17 cellular contexts compared by ENCODE assay signal in genomic region chr1:12565966-12566352, GRCh38. TPM values are rescaled to one million over a fixed set of nuclear protein-coding genes. Genes with fewer than 3 reads are reported as not detected.
A peak's percentile ranks its signal among the peaks of the same experiment; 100 is the strongest.
DNase-seq lines count a peak whose midpoint lies in the region; ATAC-seq and TF ChIP-seq lines count a peak whose summit lies in the region.
"Had no signal": no experiment of that assay in that cellular context is flagged by ENCODE, and none has a peak within 500 bp of the region (broad histone marks: within the 10 kb centered on the region; RNA-seq: fewer than 3 reads in every experiment).

No MANE protein-coding gene starts in this region.

- H3K9me3 ChIP-seq in gastrocnemius medialis: no peaks in the 10 kb centered on the region

- in situ Hi-C loops in gastrocnemius medialis (cut with MboI; ENCODE audit: low sequenced_read_pairs in 4 of 4): no loop called here

- H3K27ac ChIP-seq in gastrocnemius medialis: peak overlapping the region; percentile 51 to 67 (median 60)
- H3K27ac ChIP-seq: adrenal gland, RWPE1 had no signal

- no peak overlapping the region for H3K4me3 Mint-ChIP-seq in stimulated activated effector memory CD8-positive, alpha-beta T cell treated with anti-CD3 and anti-CD28 coated beads, Interleukin-12 subunit alpha, Interleukin-12 subunit beta, amount 100 ng/mL, for 72 hours
- no peak overlapping the region for H3K4me3 Mint-ChIP-seq in osteocyte (ENCODE audit: unreplicated experiment)
- H3K4me3 Mint-ChIP-seq: activated CD8-positive, alpha-beta T cell treated with anti-CD3 and anti-CD28 coated beads for 36 hours; B cell; central memory CD8-positive, alpha-beta T cell; effector memory CD8-positive, alpha-beta T cell had no signal

- H3K4me3 ChIP-seq in gastrocnemius medialis: no peak overlapping the region
- H3K4me3 ChIP-seq: adrenal gland had no signal

- TF ChIP-seq POLR2A in gastrocnemius medialis (IDR thresholded peaks at IDR 0.05): no peak

- peaks cover 8 to 14% of the 10 kb centered on the region in 2 donors for H3K4me1 ChIP-seq in gastrocnemius medialis
- H3K4me1 ChIP-seq: Caco-2 had no signal

- H3K36me3 ChIP-seq in gastrocnemius medialis: peaks cover 0 to 15% of the 10 kb centered on the region in 2 donors

- H3K27me3 Mint-ChIP-seq in osteocyte (ENCODE audit: unreplicated experiment): no peaks in the 10 kb centered on the region
- H3K27me3 Mint-ChIP-seq: activated CD8-positive, alpha-beta T cell treated with anti-CD3 and anti-CD28 coated beads for 36 hours; B cell; central memory CD8-positive, alpha-beta T cell; effector memory CD8-positive, alpha-beta T cell had no signal

- H3K27ac Mint-ChIP-seq in stimulated activated effector memory CD8-positive, alpha-beta T cell treated with anti-CD3 and anti-CD28 coated beads, Interleukin-12 subunit alpha, Interleukin-12 subunit beta, amount 100 ng/mL, for 72 hours: no peak overlapping the region
- H3K27ac Mint-ChIP-seq in osteocyte (ENCODE audit: unreplicated experiment): no peak overlapping the region
- H3K27ac Mint-ChIP-seq: B cell; effector memory CD8-positive, alpha-beta T cell had no signal

- ATAC-seq in gastrocnemius medialis: peak; percentile 75 to 76
- no peak for ATAC-seq in stimulated activated effector memory CD8-positive, alpha-beta T cell treated with anti-CD3 and anti-CD28 coated beads, Interleukin-12 subunit alpha, Interleukin-12 subunit beta, amount 100 ng/mL, for 72 hours
- ATAC-seq: activated CD8-positive, alpha-beta T cell treated with anti-CD3 and anti-CD28 coated beads for 36 hours; effector memory CD8-positive, alpha-beta T cell had no signal

- peak; percentile 42 for DNase-seq in NCI-H2029 treated with DMSO at 0.1 percent for 48 hours (lab: John Stamatoyannopoulos, UW)
- peak; percentile 44 for DNase-seq in RPMI8226
- DNase-seq in glomerular visceral epithelial cell (ENCODE audit: extremely low spot score): peak; percentile 17
- no peak for DNase-seq in gastrocnemius medialis
- DNase-seq in NCI-H446 treated with DMSO at 0.1 percent for 48 hours (lab: John Stamatoyannopoulos, UW): no peak
- DNase-seq in stimulated activated effector memory CD8-positive, alpha-beta T cell treated with anti-CD3 and anti-CD28 coated beads, Interleukin-12 subunit alpha, Interleukin-12 subunit beta, amount 100 ng/mL, for 72 hours (ENCODE audit: low spot score in 2 of 2): no peak
- no peak for DNase-seq in NCI-H187 treated with DMSO at 0.1 percent for 48 hours (lab: John Stamatoyannopoulos, UW)
- no peak for DNase-seq in osteocyte (ENCODE audit: extremely low spot score, unreplicated experiment)
- DNase-seq: activated CD8-positive, alpha-beta T cell treated with anti-CD3 and anti-CD28 coated beads for 36 hours; adrenal gland; Caco-2; effector memory CD8-positive, alpha-beta T cell; kidney glomerular epithelial cell; NCI-H2107 had no signal

- H3K36me3 Mint-ChIP-seq in stimulated activated effector memory CD8-positive, alpha-beta T cell treated with anti-CD3 and anti-CD28 coated beads, Interleukin-12 subunit alpha, Interleukin-12 subunit beta, amount 100 ng/mL, for 72 hours: peaks cover 47% of the 10 kb centered on the region
- peaks cover 30% of the 10 kb centered on the region for H3K36me3 Mint-ChIP-seq in osteocyte (ENCODE audit: unreplicated experiment)

- no peak for TF ChIP-seq CTCF in gastrocnemius medialis (IDR thresholded peaks at IDR 0.05 in 4 of 5, conservative IDR thresholded peaks at IDR 0.05 in 1 of 5)
- no peak for TF ChIP-seq CTCF in osteocyte (IDR thresholded peaks at IDR 0.05)

- no peaks in the 10 kb centered on the region for H3K4me1 Mint-ChIP-seq in stimulated activated effector memory CD8-positive, alpha-beta T cell treated with anti-CD3 and anti-CD28 coated beads, Interleukin-12 subunit alpha, Interleukin-12 subunit beta, amount 100 ng/mL, for 72 hours
- H3K4me1 Mint-ChIP-seq in osteocyte (ENCODE audit: unreplicated experiment): no peaks in the 10 kb centered on the region
- H3K4me1 Mint-ChIP-seq: B cell; central memory CD8-positive, alpha-beta T cell had no signal

- H3K9me3 Mint-ChIP-seq in stimulated activated effector memory CD8-positive, alpha-beta T cell treated with anti-CD3 and anti-CD28 coated beads, Interleukin-12 subunit alpha, Interleukin-12 subunit beta, amount 100 ng/mL, for 72 hours: peaks cover 18% of the 10 kb centered on the region
- H3K9me3 Mint-ChIP-seq in osteocyte (ENCODE audit: unreplicated experiment): peaks cover 17% of the 10 kb centered on the region

- intact Hi-C loops in gastrocnemius medialis (cut with DNase I; ENCODE audit: low total_unique reads): no loop called here

- no peaks in the 10 kb centered on the region for H3K27me3 ChIP-seq in gastrocnemius medialis
- H3K27me3 ChIP-seq: adrenal gland had no signal

RNA-seq across cellular contexts. Expression of gene DHRS3, which starts 52.1 kb away (rescaled TPM):
- total RNA-seq in gastrocnemius medialis (100 to 1,000 TPM in 1 of 4 donors, 10 to 100 TPM in 3; 28.5 to 108 (median 67.0) TPM), osteocyte (52.5 and 55.3 TPM in 2 replicates)

Comparison
In these comparisons a context has a peak if more than half of its experiments do, and no peak if none do; other contexts are left out.
1. DNase-seq: peak in NCI-H2029 treated with DMSO at 0.1 percent for 48 hours (single experiment), RPMI8226 (single experiment) and glomerular visceral epithelial cell (single experiment); none in gastrocnemius medialis (0 of 2), NCI-H446 treated with DMSO at 0.1 percent for 48 hours (single experiment), stimulated activated effector memory CD8-positive, alpha-beta T cell treated with anti-CD3 and anti-CD28 coated beads, Interleukin-12 subunit alpha, Interleukin-12 subunit beta, amount 100 ng/mL, for 72 hours (0 of 2), NCI-H187 treated with DMSO at 0.1 percent for 48 hours (single experiment) and osteocyte (single experiment).